1 cellular context compared by ENCODE assay signal in the genomic region with DNA sequence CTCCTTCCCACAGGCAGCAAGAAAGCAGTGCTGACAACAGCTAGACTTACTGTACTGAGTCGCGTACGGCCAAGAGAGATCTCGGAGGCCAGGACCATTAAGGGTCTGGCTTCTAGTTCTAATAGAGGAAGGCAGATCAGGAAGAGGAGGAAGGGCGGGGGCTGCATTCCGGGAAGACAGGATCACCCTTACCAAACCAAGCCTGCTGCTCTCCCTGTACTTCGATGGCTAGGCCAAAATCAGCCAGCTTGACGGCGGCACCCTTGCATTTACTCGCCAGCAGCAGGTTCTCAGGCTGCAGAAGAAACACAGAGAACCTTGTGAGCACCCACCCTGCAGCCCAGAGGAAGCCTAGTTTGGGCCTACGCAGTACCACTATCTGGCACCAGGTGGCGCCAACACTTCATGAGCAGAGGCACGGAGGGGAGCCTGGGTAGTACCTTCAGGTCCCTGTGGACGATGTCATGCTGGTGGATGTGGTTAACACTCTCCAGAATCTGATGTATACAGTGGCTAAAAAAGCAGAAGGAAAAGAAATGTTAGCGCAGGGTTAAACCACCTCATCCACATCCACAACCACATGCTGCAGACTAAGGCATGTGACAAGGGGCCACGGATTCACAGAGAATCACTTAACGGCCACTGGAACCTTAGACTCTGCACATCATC.
TF ChIP-seq lines count a peak whose summit lies in the region.

No MANE protein-coding gene starts in this region.

TF ChIP-seq in GM12878, 131 proteins besides CTCF, POLR2A, EP300 and RAD21 (continued from another document):
- TF ChIP-seq, protein P1, sequence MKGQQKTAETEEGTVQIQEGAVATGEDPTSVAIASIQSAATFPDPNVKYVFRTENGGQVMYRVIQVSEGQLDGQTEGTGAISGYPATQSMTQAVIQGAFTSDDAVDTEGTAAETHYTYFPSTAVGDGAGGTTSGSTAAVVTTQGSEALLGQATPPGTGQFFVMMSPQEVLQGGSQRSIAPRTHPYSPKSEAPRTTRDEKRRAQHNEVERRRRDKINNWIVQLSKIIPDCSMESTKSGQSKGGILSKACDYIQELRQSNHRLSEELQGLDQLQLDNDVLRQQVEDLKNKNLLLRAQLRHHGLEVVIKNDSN (IDR thresholded peaks at IDR 0.05; ENCODE audit: borderline replicate concordance, extremely low read length, insufficient read depth, low read depth, low read length): no peak
- TF ChIP-seq NFXL1 (IDR thresholded peaks at IDR 0.05; ENCODE audit: borderline replicate concordance) (no peak), HDGF (IDR thresholded peaks at IDR 0.05) (peak; percentile 72; the same call in 1 of the 2 replicates), NFYA (IDR thresholded peaks at IDR 0.05; ENCODE audit: borderline replicate concordance, low read depth, low read length) (no peak), SIX5 (IDR thresholded peaks at IDR 0.05; ENCODE audit: low read depth, low read length, severe bottlenecking) (no peak), NRF1 (conservative IDR thresholded peaks at IDR 0.05; ENCODE audit: low read depth, low read length) (no peak), ZNF274 (IDR thresholded peaks at IDR 0.05; ENCODE audit: insufficient read depth, insufficient read length) (no peak), RELA (IDR thresholded peaks at IDR 0.05; ENCODE audit: borderline replicate concordance, partially characterized antibody) (peak; percentile 87), IRF4 (IDR thresholded peaks at IDR 0.05; ENCODE audit: low read depth, low read length) (peak; percentile 77; the same call in 1 of the 2 replicates), CREB1 (IDR thresholded peaks at IDR 0.05; ENCODE audit: low read depth) (peak; percentile 79), TCF7 (IDR thresholded peaks at IDR 0.05; ENCODE audit: borderline replicate concordance) (no peak), ZNF622 (IDR thresholded peaks at IDR 0.05) (no peak), ETV6 (conservative IDR thresholded peaks at IDR 0.05 in 1 of 2, IDR thresholded peaks at IDR 0.05 in 1 of 2; ENCODE audit: borderline replicate concordance in 1 of 2, low read depth in 1 of 2) (no peak; a peak in 1 of 4 replicates), BRCA1 (IDR thresholded peaks at IDR 0.05; ENCODE audit: low read depth, low read length) (no peak), TCF3 (IDR thresholded peaks at IDR 0.05; ENCODE audit: borderline replicate concordance, insufficient read depth, low read depth, low read length) (no peak), POU2F2 (IDR thresholded peaks at IDR 0.05; ENCODE audit: borderline replicate concordance, low read depth, low read length) (peak; percentile 41; the same call in 1 of the 3 replicates), GATAD2B (conservative IDR thresholded peaks at IDR 0.05; ENCODE audit: low read depth) (peak; percentile 81; the same call in 1 of the 2 replicates), NR2C1 (IDR thresholded peaks at IDR 0.05) (no peak), TAF1 (IDR thresholded peaks at IDR 0.05; ENCODE audit: borderline replicate concordance, low read depth, low read length) (no peak), SREBF1 (IDR thresholded peaks at IDR 0.05; ENCODE audit: low read length) (no peak), ASH2L (IDR thresholded peaks at IDR 0.05; ENCODE audit: borderline replicate concordance, low read depth) (no peak), SMAD1 (IDR thresholded peaks at IDR 0.05; ENCODE audit: low read depth, partially characterized antibody) (peak; percentile 30), STAT1 (conservative IDR thresholded peaks at IDR 0.05) (peak; percentile 92), KAT2A (conservative IDR thresholded peaks at IDR 0.05; ENCODE audit: control insufficient read depth, low read depth, low read length) (no peak), RAD51 (IDR thresholded peaks at IDR 0.05) (peak; percentile 95), EZH2 (IDR thresholded peaks at IDR 0.05; ENCODE audit: borderline replicate concordance, control insufficient read depth, low read depth, low read length) (no peak), BMI1 (IDR thresholded peaks at IDR 0.05; ENCODE audit: borderline replicate concordance) (peak; percentile 57), SMARCA5 (IDR thresholded peaks at IDR 0.05) (peak; percentile 77; the same call in 1 of the 2 replicates), RFX5 (IDR thresholded peaks at IDR 0.05; ENCODE audit: low read depth, low read length) (no peak), ZZZ3 (IDR thresholded peaks at IDR 0.05; ENCODE audit: control insufficient read depth, insufficient read length, low read depth) (no peak), ZBED1 (IDR thresholded peaks at IDR 0.05; ENCODE audit: borderline replicate concordance) (no peak), YY1 (IDR thresholded peaks at IDR 0.05; ENCODE audit: low read depth, low read length) (peak; percentile 85)
- TF ChIP-seq, protein P2, sequence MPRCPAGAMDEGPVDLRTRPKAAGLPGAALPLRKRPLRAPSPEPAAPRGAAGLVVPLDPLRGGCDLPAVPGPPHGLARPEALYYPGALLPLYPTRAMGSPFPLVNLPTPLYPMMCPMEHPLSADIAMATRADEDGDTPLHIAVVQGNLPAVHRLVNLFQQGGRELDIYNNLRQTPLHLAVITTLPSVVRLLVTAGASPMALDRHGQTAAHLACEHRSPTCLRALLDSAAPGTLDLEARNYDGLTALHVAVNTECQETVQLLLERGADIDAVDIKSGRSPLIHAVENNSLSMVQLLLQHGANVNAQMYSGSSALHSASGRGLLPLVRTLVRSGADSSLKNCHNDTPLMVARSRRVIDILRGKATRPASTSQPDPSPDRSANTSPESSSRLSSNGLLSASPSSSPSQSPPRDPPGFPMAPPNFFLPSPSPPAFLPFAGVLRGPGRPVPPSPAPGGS (IDR thresholded peaks at IDR 0.05; ENCODE audit: borderline replicate concordance, insufficient read depth, low read depth, low read length, poor library complexity, severe bottlenecking): no peak
- TF ChIP-seq, protein P3, sequence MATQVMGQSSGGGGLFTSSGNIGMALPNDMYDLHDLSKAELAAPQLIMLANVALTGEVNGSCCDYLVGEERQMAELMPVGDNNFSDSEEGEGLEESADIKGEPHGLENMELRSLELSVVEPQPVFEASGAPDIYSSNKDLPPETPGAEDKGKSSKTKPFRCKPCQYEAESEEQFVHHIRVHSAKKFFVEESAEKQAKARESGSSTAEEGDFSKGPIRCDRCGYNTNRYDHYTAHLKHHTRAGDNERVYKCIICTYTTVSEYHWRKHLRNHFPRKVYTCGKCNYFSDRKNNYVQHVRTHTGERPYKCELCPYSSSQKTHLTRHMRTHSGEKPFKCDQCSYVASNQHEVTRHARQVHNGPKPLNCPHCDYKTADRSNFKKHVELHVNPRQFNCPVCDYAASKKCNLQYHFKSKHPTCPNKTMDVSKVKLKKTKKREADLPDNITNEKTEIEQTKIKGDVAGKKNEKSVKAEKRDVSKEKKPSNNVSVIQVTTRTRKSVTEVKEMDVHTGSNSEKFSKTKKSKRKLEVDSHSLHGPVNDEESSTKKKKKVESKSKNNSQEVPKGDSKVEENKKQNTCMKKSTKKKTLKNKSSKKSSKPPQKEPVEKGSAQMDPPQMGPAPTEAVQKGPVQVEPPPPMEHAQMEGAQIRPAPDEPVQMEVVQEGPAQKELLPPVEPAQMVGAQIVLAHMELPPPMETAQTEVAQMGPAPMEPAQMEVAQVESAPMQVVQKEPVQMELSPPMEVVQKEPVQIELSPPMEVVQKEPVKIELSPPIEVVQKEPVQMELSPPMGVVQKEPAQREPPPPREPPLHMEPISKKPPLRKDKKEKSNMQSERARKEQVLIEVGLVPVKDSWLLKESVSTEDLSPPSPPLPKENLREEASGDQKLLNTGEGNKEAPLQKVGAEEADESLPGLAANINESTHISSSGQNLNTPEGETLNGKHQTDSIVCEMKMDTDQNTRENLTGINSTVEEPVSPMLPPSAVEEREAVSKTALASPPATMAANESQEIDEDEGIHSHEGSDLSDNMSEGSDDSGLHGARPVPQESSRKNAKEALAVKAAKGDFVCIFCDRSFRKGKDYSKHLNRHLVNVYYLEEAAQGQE (IDR thresholded peaks at IDR 0.05; ENCODE audit: low read depth, low read length): no peak
- TF ChIP-seq, protein P4, sequence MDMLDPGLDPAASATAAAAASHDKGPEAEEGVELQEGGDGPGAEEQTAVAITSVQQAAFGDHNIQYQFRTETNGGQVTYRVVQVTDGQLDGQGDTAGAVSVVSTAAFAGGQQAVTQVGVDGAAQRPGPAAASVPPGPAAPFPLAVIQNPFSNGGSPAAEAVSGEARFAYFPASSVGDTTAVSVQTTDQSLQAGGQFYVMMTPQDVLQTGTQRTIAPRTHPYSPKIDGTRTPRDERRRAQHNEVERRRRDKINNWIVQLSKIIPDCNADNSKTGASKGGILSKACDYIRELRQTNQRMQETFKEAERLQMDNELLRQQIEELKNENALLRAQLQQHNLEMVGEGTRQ (IDR thresholded peaks at IDR 0.05; ENCODE audit: borderline replicate concordance, low read depth, low read length): peak; percentile 44; the same call in 1 of the 2 replicates
